In the genomic region with DNA sequence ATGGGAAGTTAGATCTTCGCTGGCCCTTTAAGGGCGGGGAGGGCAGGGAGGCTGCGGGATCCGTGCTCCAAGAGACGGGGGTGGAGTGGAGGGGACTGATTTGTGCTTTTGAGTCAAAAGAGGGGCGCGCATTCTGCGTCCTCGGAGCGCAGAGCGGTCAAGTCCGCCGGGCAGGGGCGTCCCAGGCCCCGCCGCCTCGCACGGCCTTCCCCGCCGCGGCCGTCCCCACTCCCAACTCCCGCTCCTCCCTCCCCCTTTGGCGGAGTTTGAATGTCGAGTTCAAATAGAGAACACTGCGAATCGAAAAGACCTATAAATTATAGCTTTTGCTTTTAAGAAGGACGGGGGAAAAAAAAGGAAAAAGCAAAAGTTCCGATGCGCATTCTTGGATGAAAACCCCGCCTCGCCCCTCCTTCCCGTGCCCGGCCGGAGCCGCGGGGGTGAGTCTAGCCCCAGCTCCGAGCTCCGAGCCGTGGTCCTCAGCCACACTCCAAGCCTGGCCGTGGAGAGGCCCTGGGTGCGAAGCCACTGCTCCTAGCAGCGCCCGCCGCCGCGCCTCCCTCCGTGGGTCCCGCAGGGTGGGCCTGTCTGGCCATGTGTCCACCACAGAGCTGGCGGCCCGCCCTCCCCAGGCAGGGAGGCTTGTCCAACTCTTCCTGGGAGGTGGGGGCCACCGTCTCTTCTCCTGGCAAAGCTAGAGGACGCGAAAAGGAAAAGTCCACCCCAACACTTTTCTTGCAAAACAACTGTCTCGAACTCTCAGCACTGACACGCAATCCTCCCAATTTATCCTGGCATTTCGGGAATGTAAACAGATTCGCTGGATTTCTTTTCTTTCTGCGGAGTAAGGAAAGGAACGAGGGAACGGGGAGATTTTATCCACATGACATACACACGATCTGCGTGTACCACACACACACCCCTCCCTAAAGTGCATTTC, we compare ENCODE assay signal across 9 cellular contexts. TPM values are rescaled to one million over a fixed set of nuclear protein-coding genes. Genes with fewer than 3 reads are reported as not detected.
A peak's percentile ranks its signal among the peaks of the same experiment; 100 is the strongest.
DNase-seq lines count a peak whose midpoint lies in the region; ATAC-seq lines count a peak whose summit lies in the region.
"Had no signal": no experiment of that assay in that cellular context is flagged by ENCODE, and none has a peak within 500 bp of the region (broad histone marks: within the 10 kb centered on the region; RNA-seq: fewer than 3 reads in every experiment).

No MANE protein-coding gene starts in this region.

- peak overlapping the region; percentile 24 for H3K27ac ChIP-seq in stomach smooth muscle (ENCODE audit: low read length)

- ATAC-seq in sciatic nerve: no peak

- peaks cover 48 to 52% of the 10 kb centered on the region in 2 donors for H3K27me3 ChIP-seq in stomach smooth muscle (ENCODE audit: control insufficient read depth in 1 of 2, insufficient read depth in 2 of 2, low read length in 2 of 2)

- H3K4me3 ChIP-seq in iPS-18c (ENCODE audit: insufficient read depth, low read depth, low read length): peak overlapping the region; percentile 41
- H3K4me3 ChIP-seq in stomach smooth muscle (ENCODE audit: low read length in 2 of 2): peak overlapping the region in 1 of 2 donors; percentile 52

- no peak overlapping the region for H3K9ac ChIP-seq in stomach smooth muscle (ENCODE audit: low read length in 2 of 2)

- H3K4me1 ChIP-seq in stomach smooth muscle (ENCODE audit: control insufficient read depth, insufficient read depth, low read length): peaks cover 41% of the 10 kb centered on the region

- H3K9me3 ChIP-seq in iPS-18c (ENCODE audit: control insufficient read depth, insufficient read depth, low read length) (no peaks in the 10 kb centered on the region), stomach smooth muscle (ENCODE audit: control insufficient read depth in 2 of 2, low read length in 2 of 2) (no peaks in the 10 kb centered on the region)

- intact Hi-C loops in sciatic nerve (cut with DNase I): loop anchor here (5.0 kb wide), 1 partner anchor 49 kb away; no protein-coding TSS in a partner anchor

- peaks cover 0 to 3% of the 10 kb centered on the region in 2 donors for H3K36me3 ChIP-seq in stomach smooth muscle (ENCODE audit: control insufficient read depth in 2 of 2, insufficient read depth in 2 of 2, low read length in 2 of 2)

- DNase-seq in DMS 273 (lab: John Stamatoyannopoulos, UW; ENCODE audit: unreplicated experiment) (peak; percentile 28), DMS 273 treated with DMSO at 0.1 percent for 48 hours (lab: John Stamatoyannopoulos, UW) (no peak), amniotic stem cell (lab: John Stamatoyannopoulos, UW) (peak; percentile 56), sciatic nerve (ENCODE audit: low spot score) (no peak), NCI-H1105 (lab: John Stamatoyannopoulos, UW) (no peak), NCI-H1105 treated with DMSO at 0.1 percent for 48 hours (lab: John Stamatoyannopoulos, UW) (no peak)
- DNase-seq: stimulated activated CD4-positive, alpha-beta T cell treated with anti-CD3 and anti-CD28 coated beads, Interleukin-1b, Interleukin-23, amount 100 ng/mL, for 48 hours had no signal

RNA-seq across cellular contexts. Expression of gene CBX8, which starts 3.6 kb away (rescaled TPM):
- 2.0 TPM for total RNA-seq in sciatic nerve

RNA-seq across cellular contexts. Expression of gene CBX2, which starts 15.3 kb away (rescaled TPM):
- total RNA-seq in sciatic nerve: 4.7 TPM

RNA-seq across cellular contexts. Expression of gene CBX4, which starts 46.0 kb away (rescaled TPM):
- 16.8 TPM for total RNA-seq in sciatic nerve

Comparison
In these comparisons a context has a peak if more than half of its experiments do, and no peak if none do; other contexts are left out.
1. DNase-seq: peak in DMS 273 (single experiment) and amniotic stem cell (single experiment); none in DMS 273 treated with DMSO at 0.1 percent for 48 hours (single experiment), sciatic nerve (single experiment), NCI-H1105 (single experiment) and NCI-H1105 treated with DMSO at 0.1 percent for 48 hours (single experiment).